Comparison of ENCODE assay signal across 23 cellular contexts in genomic region chr3:48243886-48244285, GRCh38. TPM values are rescaled to one million over a fixed set of nuclear protein-coding genes. Genes with fewer than 3 reads are reported as not detected.
DNase-seq lines count a peak whose midpoint lies in the region; TF ChIP-seq lines count a peak whose summit lies in the region.
"Had no signal": no experiment of that assay in that cellular context is flagged by ENCODE, and none has a peak within 500 bp of the region (broad histone marks: within the 10 kb centered on the region; RNA-seq: fewer than 3 reads in every experiment).

No MANE protein-coding gene starts in this region.

- POLR2A ChIA-PET in HEK293 (lab: Yijun Ruan, JAX), result interaction anchor here (0.5 to 0.6 kb wide), 3 partner anchors 11 to 203 kb away, joined by 3 to 4 read pairs (median 3); partner anchors contain the start of gene ATRIP
- POLR2A ChIA-PET in activated CD4-positive, alpha-beta memory T cell treated with anti-CD3 and anti-CD28 coated beads, Interleukin-2, amount 10 ng/mL, durations not matched to agents 7 days and 5 days (lab: Charles Lee), result interaction anchor here (0.8 to 1.8 kb wide), 6 partner anchors 10 to 57 kb away, joined by 3 to 4 read pairs (median 3); partner anchors contain the start of genes CDC25A and NME6

- H3K4me1 Mint-ChIP-seq in activated CD4-positive, alpha-beta memory T cell treated with anti-CD3 and anti-CD28 coated beads, Interleukin-2, amount 10 ng/mL, durations not matched to agents 7 days and 5 days, result peaks cover 59% of the 10 kb centered on the region

- no peaks in the 10 kb centered on the region for H3K27me3 Mint-ChIP-seq in activated CD4-positive, alpha-beta memory T cell treated with anti-CD3 and anti-CD28 coated beads, Interleukin-2, amount 10 ng/mL, durations not matched to agents 7 days and 5 days
- H3K27me3 Mint-ChIP-seq: activated naive CD4-positive, alpha-beta T cell treated with anti-CD3 and anti-CD28 coated beads, Interleukin-2, amount 50 U/mL, for 24 hours; naive thymus-derived CD4-positive, alpha-beta T cell had no signal

- no peak overlapping the region for H3K27ac ChIP-seq in HEK293 (ENCODE audit: extremely low read depth, low read depth, low read length)
- H3K27ac ChIP-seq: 22Rv1 had no signal

- no peaks in the 10 kb centered on the region for H3K9me3 Mint-ChIP-seq in activated CD4-positive, alpha-beta memory T cell treated with anti-CD3 and anti-CD28 coated beads, Interleukin-2, amount 10 ng/mL, durations not matched to agents 7 days and 5 days
- H3K9me3 Mint-ChIP-seq: activated naive CD4-positive, alpha-beta T cell treated with anti-CD3 and anti-CD28 coated beads, Interleukin-2, amount 50 U/mL, for 24 hours; naive thymus-derived CD4-positive, alpha-beta T cell had no signal

- DNase-seq in DMS79 treated with DMSO at 0.1 percent for 48 hours (lab: John Stamatoyannopoulos, UW) (peak; percentile 2), DMS79 (lab: John Stamatoyannopoulos, UW) (no peak), mesenteric fat pad (ENCODE audit: low spot score) (peak; percentile 4), DMS53 (lab: John Stamatoyannopoulos, UW) (no peak), NAMALWA (ENCODE audit: low spot score) (no peak), COR-L47 (lab: John Stamatoyannopoulos, UW) (no peak)
- DNase-seq in activated CD4-positive, alpha-beta memory T cell treated with anti-CD3 and anti-CD28 coated beads, Interleukin-2, amount 10 ng/mL, durations not matched to agents 7 days and 5 days, result no peak
- DNase-seq: activated CD4-positive, alpha-beta T cell treated with anti-CD3 and anti-CD28 coated beads for 4 hours; AML-193; head of caudate nucleus; IMR-90; naive thymus-derived CD4-positive, alpha-beta T cell; NCI-H187 treated with DMSO at 0.1 percent for 48 hours; NCI-H510A; stimulated activated CD4-positive, alpha-beta T cell treated with anti-CD3 and anti-CD28 coated beads, Interleukin-2, amount 100 ng/mL, for 24 hours; stimulated activated naive CD8-positive, alpha-beta T cell treated with anti-CD3 and anti-CD28 coated beads, Interleukin-15, Interleukin-2, amounts not matched to agents 100 U/mL and 50 U/mL, for 24 hours; SW 1271; trophoblast cell had no signal

- peaks cover 0 to 28% of the 10 kb centered on the region in 2 experiments; a peak in 2 of 3 replicates for H3K36me3 ChIP-seq in HEK293 (ENCODE audit: control insufficient read depth in 2 of 2, insufficient read depth in 1 of 2, low read length in 2 of 2)

- H3K27ac Mint-ChIP-seq in activated CD4-positive, alpha-beta memory T cell treated with anti-CD3 and anti-CD28 coated beads, Interleukin-2, amount 10 ng/mL, durations not matched to agents 7 days and 5 days, result no peak overlapping the region
- H3K27ac Mint-ChIP-seq: activated naive CD4-positive, alpha-beta T cell treated with anti-CD3 and anti-CD28 coated beads, Interleukin-2, amount 50 U/mL, for 24 hours had no signal

- H3K36me3 Mint-ChIP-seq in activated CD4-positive, alpha-beta memory T cell treated with anti-CD3 and anti-CD28 coated beads, Interleukin-2, amount 10 ng/mL, durations not matched to agents 7 days and 5 days (ENCODE audit: low read depth), result peaks cover 31% of the 10 kb centered on the region

- peak overlapping the region; percentile 30 for H3K4me3 Mint-ChIP-seq in activated CD4-positive, alpha-beta memory T cell treated with anti-CD3 and anti-CD28 coated beads, Interleukin-2, amount 10 ng/mL, durations not matched to agents 7 days and 5 days

- TF ChIP-seq CTCF in HEK293 (tag by site-specific recombination; IDR thresholded peaks at IDR 0.05), result no peak

- no peak overlapping the region for H3K4me3 ChIP-seq in HEK293 (ENCODE audit: low read depth, low read length)

- no peaks in the 10 kb centered on the region for H3K4me1 ChIP-seq in HEK293 (ENCODE audit: control insufficient read depth, insufficient read depth, low read length)

- CTCF ChIA-PET in HEK293 (lab: Yijun Ruan, JAX), result interaction anchor here (0.6 to 1.3 kb wide), 3 partner anchors 11 to 192 kb away, joined by 3 to 5 read pairs (median 3); no protein-coding TSS in a partner anchor
- CTCF ChIA-PET in activated CD4-positive, alpha-beta memory T cell treated with anti-CD3 and anti-CD28 coated beads, Interleukin-2, amount 10 ng/mL, durations not matched to agents 7 days and 5 days (lab: Charles Lee), result interaction anchor here (1.2 kb wide), 1 partner anchor 24 kb away, joined by 4 read pairs; no protein-coding TSS in a partner anchor

- H3K9me3 ChIP-seq in HEK293 (ENCODE audit: control insufficient read depth, insufficient read depth, low read depth, low read length), result no peaks in the 10 kb centered on the region

TF ChIP-seq in HEK293, 187 proteins besides CTCF, POLR2A, EP300 and RAD21 (continues in another document):
- TF ChIP-seq ZNF670 (tag by site-specific recombination; IDR thresholded peaks at IDR 0.05; ENCODE audit: low read depth) (no peak), SCRT1 (tag by site-specific recombination; IDR thresholded peaks at IDR 0.05; ENCODE audit: borderline replicate concordance) (no peak), ZNF302 (tag by site-specific recombination; IDR thresholded peaks at IDR 0.05; ENCODE audit: low read depth) (no peak), ZNF639 (tag by site-specific recombination; IDR thresholded peaks at IDR 0.05) (no peak), ZEB2 (tag by site-specific recombination; IDR thresholded peaks at IDR 0.05) (no peak), ZNF157 (tag by site-specific recombination; IDR thresholded peaks at IDR 0.05) (no peak), ZFP41 (tag by site-specific recombination; IDR thresholded peaks at IDR 0.05; ENCODE audit: borderline replicate concordance) (no peak), ZNF114 (tag by site-specific recombination; IDR thresholded peaks at IDR 0.05) (no peak), ZNF792 (tag by site-specific recombination; IDR thresholded peaks at IDR 0.05) (no peak), ZNF26 (tag by site-specific recombination; IDR thresholded peaks at IDR 0.05) (no peak), ZNF426 (tag by site-specific recombination; IDR thresholded peaks at IDR 0.05) (no peak), FEZF1 (tag by site-specific recombination; IDR thresholded peaks at IDR 0.05) (peak; percentile 12; the same call in 1 of the 2 replicates), SCRT2 (tag by site-specific recombination; IDR thresholded peaks at IDR 0.05) (peak; percentile 11; the same call in 1 of the 2 replicates), ZNF580 (tag by site-specific recombination; IDR thresholded peaks at IDR 0.05) (no peak), ZNF791 (tag by site-specific recombination; IDR thresholded peaks at IDR 0.05) (no peak), ZNF629 (tag by site-specific recombination; IDR thresholded peaks at IDR 0.05) (no peak), KLF10 (tag by site-specific recombination; IDR thresholded peaks at IDR 0.05) (no peak), ZNF654 (tag by site-specific recombination; IDR thresholded peaks at IDR 0.05; ENCODE audit: low read depth) (no peak)

RNA-seq across cellular contexts. Expression of gene ZNF589, which starts 3.0 kb away (rescaled TPM):
- 10 to 100 TPM; 38.1 to 38.6 TPM for total RNA-seq in activated CD4-positive, alpha-beta memory T cell treated with anti-CD3 and anti-CD28 coated beads, Interleukin-2, amount 10 ng/mL, durations not matched to agents 7 days and 5 days
- 6.4 TPM for total RNA-seq in mesenteric fat pad

RNA-seq across cellular contexts. Expression of gene CAMP, which starts 20.6 kb away (rescaled TPM):
- total RNA-seq in activated CD4-positive, alpha-beta memory T cell treated with anti-CD3 and anti-CD28 coated beads, Interleukin-2, amount 10 ng/mL, durations not matched to agents 7 days and 5 days, result not detected
- 0.48 TPM for total RNA-seq in mesenteric fat pad
- total RNA-seq: IMR-90, lung microvascular endothelial cell, skeletal muscle tissue had no signal

RNA-seq across cellular contexts. Expression of gene CDC25A, which starts 55.7 kb away (rescaled TPM):
- total RNA-seq in activated CD4-positive, alpha-beta memory T cell treated with anti-CD3 and anti-CD28 coated beads, Interleukin-2, amount 10 ng/mL, durations not matched to agents 7 days and 5 days, result 10 to 100 TPM; 19.6 to 20.1 TPM
- total RNA-seq in mesenteric fat pad, result 0.87 TPM

RNA-seq across cellular contexts. Expression of gene NME6, which starts 57.3 kb away (rescaled TPM):
- 10 to 100 TPM; 28.0 to 32.5 TPM for total RNA-seq in activated CD4-positive, alpha-beta memory T cell treated with anti-CD3 and anti-CD28 coated beads, Interleukin-2, amount 10 ng/mL, durations not matched to agents 7 days and 5 days
- 23.9 TPM for total RNA-seq in mesenteric fat pad

Comparison
In these comparisons a context has a peak if more than half of its experiments do, and no peak if none do; other contexts are left out.
1. DNase-seq: peak in DMS79 treated with DMSO at 0.1 percent for 48 hours (single experiment) and mesenteric fat pad (single experiment); none in DMS79 (single experiment), activated CD4-positive, alpha-beta memory T cell treated with anti-CD3 and anti-CD28 coated beads, Interleukin-2, amount 10 ng/mL, durations not matched to agents 7 days and 5 days (single experiment), DMS53 (single experiment), NAMALWA (single experiment) and COR-L47 (single experiment).
2. RNA of gene CDC25A, which starts 55.7 kb away (total RNA-seq): 19.6 to 20.1 TPM in activated CD4-positive, alpha-beta memory T cell treated with anti-CD3 and anti-CD28 coated beads, Interleukin-2, amount 10 ng/mL, durations not matched to agents 7 days and 5 days; 0.87 TPM in mesenteric fat pad (single experiment); every median in the first group is over 10 times any median in the second.